25 cellular contexts compared by ENCODE assay signal in genomic region chr2:41241325-41242000, GRCh38.
DNase-seq lines count a peak whose midpoint lies in the region; ATAC-seq, FAIRE-seq and TF ChIP-seq lines count a peak whose summit lies in the region.
"Had no signal": no experiment of that assay in that cellular context is flagged by ENCODE, and none has a peak within 500 bp of the region (broad histone marks: within the 10 kb centered on the region; RNA-seq: fewer than 3 reads in every experiment).

No MANE protein-coding gene starts in this region.

- no peak overlapping the region for H3K27ac ChIP-seq in upper lobe of left lung
- no peak overlapping the region for H3K27ac ChIP-seq in foreskin keratinocyte
- H3K27ac ChIP-seq: esophagus muscularis mucosa, thoracic aorta had no signal

- no peak overlapping the region for H3K4me3 ChIP-seq in upper lobe of left lung
- H3K4me3 ChIP-seq: esophagus muscularis mucosa, smooth muscle cell, thoracic aorta had no signal

- DNase-seq in RPMI8226 (peak; percentile 31), upper lobe of left lung (no peak), foreskin keratinocyte (no peak), posterior vena cava (ENCODE audit: low spot score) (no peak), RCC 7860 (ENCODE audit: low spot score) (no peak)
- DNase-seq: activated CD4-positive, alpha-beta T cell treated with anti-CD3 and anti-CD28 coated beads for 36 hours; activated effector memory CD4-positive, alpha-beta T cell treated with anti-CD3 and anti-CD28 coated beads, Interleukin-2, amount 50 U/mL, for 16 hours; amniotic stem cell; DMS153; effector CD4-positive, alpha-beta T cell; glutamatergic neuron; GOT3; immature natural killer cell; mammary epithelial cell; natural killer cell; NCI-H1105; NCI-H526; stimulated activated CD4-positive, alpha-beta T cell treated with anti-CD3 and anti-CD28 coated beads, Interleukin-4, amount 100 ng/mL, for 4 hours; stimulated activated CD8-positive, alpha-beta memory T cell treated with anti-CD3 and anti-CD28 coated beads, Interleukin-4, amount 100 ng/mL, for 48 hours; T1000 had no signal

- no peaks in the 10 kb centered on the region for H3K9me3 ChIP-seq in upper lobe of left lung

- WGBS in upper lobe of left lung, 2 donors, result 73 to 86% methylated on average over 1 to 4 of the region's 4 CpGs

- intact Hi-C loops in posterior vena cava (cut with DNase I), result no loop called here

- peaks cover 0 to 1% (median 0%) of the 10 kb centered on the region in 4 donors for H3K27me3 ChIP-seq in upper lobe of left lung
- no peaks in the 10 kb centered on the region for H3K27me3 ChIP-seq in foreskin keratinocyte
- H3K27me3 ChIP-seq: esophagus muscularis mucosa had no signal

- FAIRE-seq in RCC 7860 (lab: Jason Lieb, UNC), result no peak

- H3K4me1 ChIP-seq in upper lobe of left lung (no peaks in the 10 kb centered on the region), foreskin keratinocyte (no peaks in the 10 kb centered on the region)

- no peak for TF ChIP-seq POLR2A in upper lobe of left lung (IDR thresholded peaks at IDR 0.05)

- peak; percentile 62 for ATAC-seq in GM19324 (IDR thresholded peaks at IDR 0.05; ENCODE audit: low FRiP score, unreplicated experiment)
- peak; percentile 67 for ATAC-seq in HG02943 (IDR thresholded peaks at IDR 0.05; ENCODE audit: low read depth, unreplicated experiment)
- ATAC-seq in upper lobe of left lung (ENCODE audit: low FRiP score in 2 of 2), result peak; percentile 34 to 57
- ATAC-seq in foreskin keratinocyte, result no peak
- ATAC-seq: activated CD4-positive, alpha-beta T cell treated with anti-CD3 and anti-CD28 coated beads for 36 hours; natural killer cell had no signal

- TF ChIP-seq EP300 in upper lobe of left lung (IDR thresholded peaks at IDR 0.05), result no peak

- no peaks in the 10 kb centered on the region for H3K36me3 ChIP-seq in upper lobe of left lung
- H3K36me3 ChIP-seq: esophagus muscularis mucosa, thoracic aorta had no signal

- TF ChIP-seq CTCF in upper lobe of left lung (IDR thresholded peaks at IDR 0.05), result no peak
- no peak for TF ChIP-seq CTCF in foreskin keratinocyte (conservative IDR thresholded peaks at IDR 0.05)
